ENCODE assay signal across 26 cellular contexts in genomic region chr5:160192424-160192823, GRCh38. TPM values are rescaled to one million over a fixed set of nuclear protein-coding genes. Genes with fewer than 3 reads are reported as not detected.
"Had no signal": no experiment of that assay in that cellular context is flagged by ENCODE, and none has a peak within 500 bp of the region (broad histone marks: within the 10 kb centered on the region; RNA-seq: fewer than 3 reads in every experiment).

No MANE protein-coding gene starts in this region.

- H3K27ac ChIP-seq: epithelial cell of prostate, esophagus muscularis mucosa, psoas muscle, testis, tibial nerve had no signal

- H3K4me3 ChIP-seq: esophagus muscularis mucosa, mucosa of descending colon, psoas muscle, testis, tibial nerve had no signal

- H3K9me3 Mint-ChIP-seq: dendritic cell treated with granulocyte-macrophage colony-stimulating factor and Interleukin-4, amounts not matched to agents 40 ng/mL and 50 ng/mL, for 4 days; effector memory CD8-positive, alpha-beta T cell; stimulated activated naive CD8-positive, alpha-beta T cell treated with anti-CD3 and anti-CD28 coated beads, Interleukin-15, amount 100 ng/mL, for 72 hours had no signal

- H3K9me3 ChIP-seq: esophagus muscularis mucosa, mucosa of descending colon, psoas muscle, testis, tibial nerve had no signal

- H3K36me3 ChIP-seq: esophagus muscularis mucosa, tibial nerve had no signal

- H3K36me3 Mint-ChIP-seq: naive thymus-derived CD8-positive, alpha-beta T cell; stimulated activated naive B cell treated with anti-CD40 and anti-IgM and Interleukin-4, amounts not matched to agents 10 μg/mL and 1 μg/mL and 100 μg/mL, for 72 hours had no signal

- ATAC-seq: effector memory CD8-positive, alpha-beta T cell; mucosa of descending colon; naive thymus-derived CD8-positive, alpha-beta T cell; psoas muscle; sciatic nerve; stimulated activated naive B cell treated with anti-CD40 and anti-IgM and Interleukin-4, amounts not matched to agents 10 μg/mL and 1 μg/mL and 100 μg/mL, for 72 hours; stimulated activated naive CD8-positive, alpha-beta T cell treated with anti-CD3 and anti-CD28 coated beads, Interleukin-15, amount 100 ng/mL, for 72 hours had no signal

- DNase-seq: cerebellar nuclear complex; effector memory CD8-positive, alpha-beta T cell; foreskin fibroblast; head of caudate nucleus; hippocampal formation; kidney glomerular epithelial cell; mammary epithelial cell; mucosa of descending colon; naive thymus-derived CD8-positive, alpha-beta T cell; psoas muscle; retina; stimulated activated CD4-positive, alpha-beta T cell treated with anti-CD3 and anti-CD28 coated beads, Interleukin-2, amount 100 ng/mL, for 24 hours; stimulated activated CD4-positive, alpha-beta T cell treated with anti-CD3 and anti-CD28 coated beads, Interleukin-4, amount 100 ng/mL, for 4 hours; stimulated activated naive B cell treated with anti-CD40 and anti-IgM and Interleukin-4, amounts not matched to agents 10 μg/mL and 1 μg/mL and 100 μg/mL, for 72 hours; stimulated activated naive CD8-positive, alpha-beta T cell treated with anti-CD3 and anti-CD28 coated beads, Interleukin-15, amount 100 ng/mL, for 72 hours; testis had no signal

- FAIRE-seq: colon, islet of Langerhans had no signal

- H3K4me3 Mint-ChIP-seq: dendritic cell treated with granulocyte-macrophage colony-stimulating factor and Interleukin-4, amounts not matched to agents 40 ng/mL and 50 ng/mL, for 4 days; effector memory CD8-positive, alpha-beta T cell; stimulated activated naive B cell treated with anti-CD40 and anti-IgM and Interleukin-4, amounts not matched to agents 10 μg/mL and 1 μg/mL and 100 μg/mL, for 72 hours; stimulated activated naive CD8-positive, alpha-beta T cell treated with anti-CD3 and anti-CD28 coated beads, Interleukin-15, amount 100 ng/mL, for 72 hours had no signal

- H3K27ac Mint-ChIP-seq: dendritic cell treated with granulocyte-macrophage colony-stimulating factor and Interleukin-4, amounts not matched to agents 40 ng/mL and 50 ng/mL, for 4 days; stimulated activated naive B cell treated with anti-CD40 and anti-IgM and Interleukin-4, amounts not matched to agents 10 μg/mL and 1 μg/mL and 100 μg/mL, for 72 hours had no signal

- H3K27me3 ChIP-seq: esophagus muscularis mucosa, testis, tibial nerve had no signal

RNA-seq across cellular contexts. Expression of gene FABP6, which starts 36.9 kb away (rescaled TPM):
- total RNA-seq: esophagus muscularis mucosa; mammary epithelial cell; mucosa of descending colon; naive thymus-derived CD8-positive, alpha-beta T cell; omental fat pad; sciatic nerve; skeletal muscle tissue; subcutaneous adipose tissue; tibial nerve had no signal
- polyA plus RNA-seq: mammary epithelial cell; naive thymus-derived CD8-positive, alpha-beta T cell had no signal
